ENCODE assay signal across 1 cellular context in genomic region chr9:69149321-69149807, GRCh38.
TF ChIP-seq lines count a peak whose summit lies in the region.

No MANE protein-coding gene starts in this region.

TF ChIP-seq in GM23338, 12 proteins besides CTCF, POLR2A, EP300 and RAD21:
- TF ChIP-seq ETS1 (IDR thresholded peaks at IDR 0.05) (no peak), ZNF462 (CRISPR knock-in tag; IDR thresholded peaks at IDR 0.05) (no peak), EZH2phosphoT487 (IDR thresholded peaks at IDR 0.05; ENCODE audit: unreplicated experiment) (no peak), POLR2AphosphoS5 (IDR thresholded peaks at IDR 0.05; ENCODE audit: low read depth) (no peak), STAT1 (IDR thresholded peaks at IDR 0.05; ENCODE audit: unreplicated experiment) (no peak), ZNF331 (CRISPR knock-in tag; IDR thresholded peaks at IDR 0.05; ENCODE audit: low read depth) (no peak), EZH2 (IDR thresholded peaks at IDR 0.05; ENCODE audit: low read depth, unreplicated experiment) (no peak), REST (IDR thresholded peaks at IDR 0.05; ENCODE audit: unreplicated experiment) (no peak), CREB1 (CRISPR knock-in tag; IDR thresholded peaks at IDR 0.05; ENCODE audit: low read depth) (no peak), JUNB (IDR thresholded peaks at IDR 0.05; ENCODE audit: unreplicated experiment) (no peak), NANOG (IDR thresholded peaks at IDR 0.05; ENCODE audit: borderline replicate concordance) (no peak)
TF ChIP-seq in GM23338: peak in this region for 0.
